Comparison of ENCODE assay signal across 15 cellular contexts in genomic region chrX:153929576-153929975, GRCh38. TPM values are rescaled to one million over a fixed set of nuclear protein-coding genes. Genes with fewer than 3 reads are reported as not detected.
A peak's percentile ranks its signal among the peaks of the same experiment; 100 is the strongest.
DNase-seq lines count a peak whose midpoint lies in the region; ATAC-seq and TF ChIP-seq lines count a peak whose summit lies in the region.
"Had no signal": no experiment of that assay in that cellular context is flagged by ENCODE, and none has a peak within 500 bp of the region (broad histone marks: within the 10 kb centered on the region; RNA-seq: fewer than 3 reads in every experiment).

No MANE protein-coding gene starts in this region.

- no peak overlapping the region for H3K4me3 Mint-ChIP-seq in activated B cell treated with CpG ODN at 0.5 μM for 24 hours
- H3K4me3 Mint-ChIP-seq in naive B cell = peak overlapping the region in 3 of 8 donors; percentile 12 to 97 (median 59)
- H3K4me3 Mint-ChIP-seq in mesothelial cell of epicardium = no peak overlapping the region

- H4K20me1 ChIP-seq in GM23248 (ENCODE audit: insufficient read depth) = no peaks in the 10 kb centered on the region

- H3K36me3 Mint-ChIP-seq in activated B cell treated with CpG ODN at 0.5 μM for 24 hours (ENCODE audit: low read depth) (peaks cover 22% of the 10 kb centered on the region), naive B cell (peaks cover 0 to 11% of the 10 kb centered on the region in 2 donors), mesothelial cell of epicardium (peaks cover 8% of the 10 kb centered on the region)

- H3K4me1 Mint-ChIP-seq in activated B cell treated with CpG ODN at 0.5 μM for 24 hours (peaks cover 39% of the 10 kb centered on the region), naive B cell (peaks cover 36 to 53% (median 48%) of the 10 kb centered on the region in 3 donors), mesothelial cell of epicardium (peaks cover 20% of the 10 kb centered on the region)

- H3K27me3 Mint-ChIP-seq in activated B cell treated with CpG ODN at 0.5 μM for 24 hours (no peaks in the 10 kb centered on the region), naive B cell (no peaks in the 10 kb centered on the region), mesothelial cell of epicardium (ENCODE audit: low read depth) (no peaks in the 10 kb centered on the region)
- H3K27me3 Mint-ChIP-seq: activated naive CD4-positive, alpha-beta T cell treated with anti-CD3 and anti-CD28 coated beads, Interleukin-2, amount 50 U/mL, for 24 hours had no signal

- no peak for TF ChIP-seq CTCF in C4-2B (conservative IDR thresholded peaks at IDR 0.05)
- TF ChIP-seq CTCF in activated B cell treated with CpG ODN at 0.5 μM for 24 hours (IDR thresholded peaks at IDR 0.05) = no peak
- no peak for TF ChIP-seq CTCF in mesothelial cell of epicardium (IDR thresholded peaks at IDR 0.05; ENCODE audit: unreplicated experiment)

- no peaks in the 10 kb centered on the region for H3K9me2 ChIP-seq in GM23248 (ENCODE audit: insufficient read depth)

- intact Hi-C loops in activated B cell treated with CpG ODN at 0.5 μM for 24 hours (cut with micrococcal nuclease) = loop anchor here (5.0 kb wide), 2 partner anchors 112 to 332 kb away; partner anchors contain the start of gene CCNQ

- ATAC-seq in activated B cell treated with CpG ODN at 0.5 μM for 24 hours (ENCODE audit: low read depth) (no peak), naive B cell (ENCODE audit: low read depth in 2 of 2) (no peak), HG02623 (IDR thresholded peaks at IDR 0.05; ENCODE audit: unreplicated experiment) (no peak), HG03354 (IDR thresholded peaks at IDR 0.05; ENCODE audit: poor library complexity, severe bottlenecking, unreplicated experiment) (no peak)

- CTCF ChIA-PET in activated B cell treated with CpG ODN at 0.5 μM for 24 hours (lab: Charles Lee) = no interaction called here

- POLR2A ChIA-PET in activated B cell treated with CpG ODN at 0.5 μM for 24 hours (lab: Charles Lee) = interaction anchor here (0.5 to 10.3 kb wide), 2 partner anchors 13 to 41 kb away, joined by 6 to 305 read pairs; partner anchors contain the start of genes NAA10 and RENBP

- H3K27ac Mint-ChIP-seq in activated B cell treated with CpG ODN at 0.5 μM for 24 hours = peak overlapping the region; percentile 93
- peak overlapping the region in 5 of 6 donors; percentile 14 to 99 (median 73) for H3K27ac Mint-ChIP-seq in naive B cell
- H3K27ac Mint-ChIP-seq in mesothelial cell of epicardium = no peak overlapping the region
- H3K27ac Mint-ChIP-seq: activated naive CD4-positive, alpha-beta T cell treated with anti-CD3 and anti-CD28 coated beads, Interleukin-2, amount 50 U/mL, for 24 hours had no signal

- no peaks in the 10 kb centered on the region for H3K9me3 ChIP-seq in GM23248 (ENCODE audit: low read depth)

- H3F3A ChIP-seq in GM23248 (ENCODE audit: insufficient read depth) = 0 out of 2 replicates have a peak, but pooled peaks cover 6% of the 10 kb centered on the region

- peaks cover 39% of the 10 kb centered on the region for H3K79me2 ChIP-seq in GM23248 (ENCODE audit: insufficient read depth)

- H3K27ac ChIP-seq in C4-2B = peak overlapping the region; percentile 92
- H3K27ac ChIP-seq in GM23248 = 0 out of 2 replicates have a peak overlapping the region, but pooled peaks have one; percentile 12

- H3K4me3 ChIP-seq in GM23248 = no peak overlapping the region

- H2AFZ ChIP-seq in GM23248 = no peak overlapping the region

- no peak overlapping the region for H3K9ac ChIP-seq in GM23248

- WGBS in GM23248 (ENCODE audit: low coverage in 1 of 2, low lambda C conversion rate in 2 of 2, missing lambda C conversion rate in 2 of 2), 2 experiments = 90 to 92% methylated on average over 2 to 4 of the region's 10 CpGs

- H3K27me3 ChIP-seq in GM23248 (replicated peaks; ENCODE audit: insufficient read depth) = no peaks in the 10 kb centered on the region

- H3K4me2 ChIP-seq in GM23248 (ENCODE audit: unreplicated experiment) = no peak overlapping the region

- in situ Hi-C loops in GM23248 (cut with MboI) = no loop called here

- H3K36me3 ChIP-seq in GM23248 (ENCODE audit: low read depth) = no peaks in the 10 kb centered on the region

- DNase-seq in GM23248 (no peak), activated B cell treated with CpG ODN at 0.5 μM for 24 hours (no peak), naive B cell (no peak), mesothelial cell of epicardium (ENCODE audit: low spot score in 2 of 2, unreplicated experiment in 2 of 2) (no peak), COLO829 (ENCODE audit: low spot score) (no peak)
- DNase-seq: NCI-H1092 treated with DMSO at 0.1 percent for 48 hours, NCI-H446 treated with DMSO at 0.1 percent for 48 hours, SHP77 had no signal

- H3K9me3 Mint-ChIP-seq in activated B cell treated with CpG ODN at 0.5 μM for 24 hours (no peaks in the 10 kb centered on the region), naive B cell (peaks cover 0 to 3% (median 0%) of the 10 kb centered on the region in 7 donors), mesothelial cell of epicardium (no peaks in the 10 kb centered on the region)
- H3K9me3 Mint-ChIP-seq: activated naive CD4-positive, alpha-beta T cell treated with anti-CD3 and anti-CD28 coated beads, Interleukin-2, amount 50 U/mL, for 24 hours had no signal

- no peaks in the 10 kb centered on the region for H3K4me1 ChIP-seq in GM23248 (ENCODE audit: insufficient read depth)

RNA-seq across cellular contexts. Expression of gene ARHGAP4, which starts 3.5 kb away (rescaled TPM):
- 2.8 TPM in 1 of 2 replicates, not detected in the other for total RNA-seq in GM23248 (2014; rRNA removed; shearing (Covaris generic))
- polyA plus RNA-seq in GM23248 (2016; fragmentation: Nextera tagmentation; extraction: Ambion mirVana) (0.43 and 0.45 TPM in 2 replicates), naive B cell (ENCODE audit: low read depth in 6 of 6) (100 to 1,000 TPM in 2 of 6 donors, 10 to 100 TPM in 4; 71.5 to 147 (median 83.5) TPM)
- total RNA-seq in activated B cell treated with CpG ODN at 0.5 μM for 24 hours (151 and 158 TPM in 2 replicates), mesothelial cell of epicardium (52.2 to 64.4 TPM (median 62.8 TPM) in 3 replicates)

RNA-seq across cellular contexts. Expression of gene NAA10, which starts 5.3 kb away (rescaled TPM):
- 105 and 154 TPM in 2 replicates for total RNA-seq in GM23248 (2014; rRNA removed; shearing (Covaris generic))
- polyA plus RNA-seq in GM23248 (2016; fragmentation: Nextera tagmentation; extraction: Ambion mirVana) (161 and 166 TPM in 2 replicates), naive B cell (ENCODE audit: low read depth in 6 of 6) (10 to 100 TPM; 52.6 to 98.7 (median 61.0) TPM)
- total RNA-seq in activated B cell treated with CpG ODN at 0.5 μM for 24 hours (94.8 and 109 TPM in 2 replicates), mesothelial cell of epicardium (76.8 to 82.0 TPM (median 79.3 TPM) in 3 replicates)

RNA-seq across cellular contexts. Expression of gene RENBP, which starts 14.9 kb away (rescaled TPM):
- 0.11 TPM in 1 of 2 replicates, not detected in the other for total RNA-seq in GM23248 (2014; rRNA removed; shearing (Covaris generic))
- polyA plus RNA-seq in GM23248 (2016; fragmentation: Nextera tagmentation; extraction: Ambion mirVana) = not detected in 2 replicates
- 14.5 and 20.2 TPM in 2 replicates for total RNA-seq in activated B cell treated with CpG ODN at 0.5 μM for 24 hours
- polyA plus RNA-seq in naive B cell (ENCODE audit: low read depth in 6 of 6) = 1 to 10 TPM in 4 of 6 donors, under 1 TPM in 2; 0.68 to 3.8 (median 1.7) TPM
- 7.2 to 8.5 TPM (median 7.2 TPM) in 3 replicates for total RNA-seq in mesothelial cell of epicardium

RNA-seq across cellular contexts. Expression of gene AVPR2, which starts 25.1 kb away (rescaled TPM):
- not detected in 2 replicates for total RNA-seq in GM23248 (2014; rRNA removed; shearing (Covaris generic))
- polyA plus RNA-seq in GM23248 (2016; fragmentation: Nextera tagmentation; extraction: Ambion mirVana) (not detected in 2 replicates), naive B cell (ENCODE audit: low read depth in 6 of 6) (under 1 TPM in 1 of 6 donors, not detected in 5; 0.25 TPM)
- total RNA-seq in activated B cell treated with CpG ODN at 0.5 μM for 24 hours (not detected in 2 replicates), mesothelial cell of epicardium (not detected in 3 replicates)
- total RNA-seq: fibroblast of lung, mononuclear cell, temporal lobe had no signal
- polyA plus RNA-seq: fibroblast of lung had no signal

RNA-seq across cellular contexts. Expression of gene HCFC1, which starts 42.0 kb away (rescaled TPM):
- 24.0 and 26.4 TPM in 2 replicates for total RNA-seq in GM23248 (2014; rRNA removed; shearing (Covaris generic))
- polyA plus RNA-seq in GM23248 (2016; fragmentation: Nextera tagmentation; extraction: Ambion mirVana) (12.5 and 12.6 TPM in 2 replicates), naive B cell (ENCODE audit: low read depth in 6 of 6) (10 to 100 TPM in 1 of 6 donors, 1 to 10 TPM in 4, under 1 TPM in 1; 0.22 to 14.0 (median 5.8) TPM)
- total RNA-seq in activated B cell treated with CpG ODN at 0.5 μM for 24 hours (72.5 and 79.4 TPM in 2 replicates), mesothelial cell of epicardium (96.3 to 99.9 TPM (median 98.5 TPM) in 3 replicates)

Comparison
In these comparisons a context has a peak if more than half of its experiments do, and no peak if none do; other contexts are left out.
1. RNA of gene ARHGAP4, which starts 3.5 kb away (total RNA-seq): 151 to 158 TPM in activated B cell treated with CpG ODN at 0.5 μM for 24 hours and 52.2 to 64.4 TPM in mesothelial cell of epicardium; 2.8 TPM in GM23248; every median in the first group is over 10 times any median in the second.